Comparison of ENCODE assay signal across 8 cellular contexts in the genomic region with DNA sequence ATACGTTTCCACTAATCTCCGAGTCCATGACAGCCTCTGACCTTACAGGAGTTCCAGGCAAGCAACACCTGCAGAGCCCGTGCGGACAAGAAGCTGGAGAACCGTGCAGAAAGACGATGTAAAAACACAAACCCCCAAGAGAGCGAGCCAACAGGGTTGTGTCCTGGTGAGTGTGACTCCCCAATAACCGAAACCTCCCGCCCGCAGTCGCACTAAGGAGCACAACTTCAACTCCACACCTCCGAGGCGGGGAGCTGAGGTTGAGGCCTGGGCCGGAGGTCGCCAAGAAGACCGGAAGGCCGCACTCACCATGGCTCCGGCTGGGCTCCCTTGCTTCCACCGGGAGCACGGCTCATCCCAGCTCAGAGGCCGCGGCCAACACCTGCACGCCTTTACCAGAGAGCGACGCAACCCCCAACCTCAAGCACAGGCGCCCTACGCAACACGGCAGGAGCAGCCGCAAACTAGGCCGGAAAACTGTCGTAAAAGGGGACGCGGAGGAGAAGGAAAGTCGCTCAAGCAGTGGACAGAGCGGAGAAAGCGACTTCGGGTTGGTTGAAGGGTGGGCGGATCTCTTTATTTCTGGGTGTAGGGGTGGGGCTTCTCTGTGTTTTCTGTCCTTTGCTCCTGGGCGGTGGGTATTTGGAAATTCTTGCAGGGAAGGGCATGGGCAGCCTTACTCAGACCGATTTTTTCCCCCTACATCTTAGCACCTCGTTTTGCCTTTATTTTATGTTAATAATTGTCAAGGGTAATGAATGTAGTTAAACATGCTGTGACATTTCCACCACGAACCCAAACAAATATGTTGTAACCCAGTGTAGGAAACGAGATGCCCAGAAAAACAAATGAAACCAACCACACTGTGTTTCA. TPM values are rescaled to one million over a fixed set of nuclear protein-coding genes. Genes with fewer than 3 reads are reported as not detected.
DNase-seq lines count a peak whose midpoint lies in the region; ATAC-seq, FAIRE-seq and TF ChIP-seq lines count a peak whose summit lies in the region.

Gene DNAJC19, minus strand, starts transcription at position 446 of the 873 bp plus-strand sequence. Its CDS starts 134 bp downstream, at position 312.

- H3K4me3 Mint-ChIP-seq in chondrocyte (ENCODE audit: unreplicated experiment), result peak within 1 kb of the TSS; percentile 83

- peak; percentile 97 for ATAC-seq in HG03439 (IDR thresholded peaks at IDR 0.05; ENCODE audit: unreplicated experiment)

- H3K9me3 Mint-ChIP-seq in chondrocyte (ENCODE audit: low read depth), result no peaks in the 10 kb centered on the region

- H3K27ac ChIP-seq in kidney (ENCODE audit: low read depth in 2 of 2, low read length in 2 of 2), result peak within 1 kb of the TSS; percentile 83 to 88

- H3K36me3 Mint-ChIP-seq in chondrocyte (ENCODE audit: low read depth), result no peaks in the 10 kb centered on the region

- peak; percentile 76 for FAIRE-seq in kidney (lab: Jason Lieb, UNC)

- peaks cover 11% of the 10 kb centered on the region for H3K27me3 Mint-ChIP-seq in chondrocyte (ENCODE audit: low read depth)

- peak; percentile 98 to 99 for DNase-seq in AML-193 (lab: John Stamatoyannopoulos, UW)
- DNase-seq in NCI-H510A treated with DMSO at 0.1 percent for 48 hours (lab: John Stamatoyannopoulos, UW), result peak; percentile 94
- DNase-seq in activated CD4-positive, alpha-beta T cell treated with anti-CD3 and anti-CD28 coated beads for 24 hours (ENCODE audit: low read depth in 2 of 2), result peak; percentile 75 to 88
- peak; percentile 94 for DNase-seq in chondrocyte (ENCODE audit: low spot score)
- DNase-seq in kidney, result peak; percentile 94
- peak; percentile 92 for DNase-seq in stimulated activated CD4-positive, alpha-beta T cell treated with anti-CD3 and anti-CD28 coated beads, Interleukin-15, amount 100 ng/mL, for 24 hours

- peak within 1 kb of the TSS; percentile 84 to 88 for H3K4me3 ChIP-seq in kidney (ENCODE audit: low read length in 2 of 2)

- TF ChIP-seq CTCF in chondrocyte (IDR thresholded peaks at IDR 0.05), result no peak
- TF ChIP-seq CTCF in kidney (IDR thresholded peaks at IDR 0.05; ENCODE audit: borderline replicate concordance, extremely low read depth, insufficient read depth), result no peak

- intact Hi-C loops in kidney (cut with DNase I), result no loop called here

- H3K9ac ChIP-seq in kidney (ENCODE audit: low read length in 2 of 2), result peak within 1 kb of the TSS; percentile 79 to 80

- peaks cover 3 to 7% of the 10 kb centered on the region in 2 donors for H3K4me1 ChIP-seq in kidney (ENCODE audit: control insufficient read depth in 1 of 2, insufficient read depth in 1 of 2, low read depth in 1 of 2, low read length in 2 of 2)

- H3K36me3 ChIP-seq in kidney (ENCODE audit: control insufficient read depth in 1 of 2, insufficient read depth in 2 of 2, low read length in 2 of 2), result peaks cover 3 to 10% of the 10 kb centered on the region in 2 donors

- peaks cover 16% of the 10 kb centered on the region for H3K4me1 Mint-ChIP-seq in chondrocyte (ENCODE audit: low read depth)

- H3K27ac Mint-ChIP-seq in chondrocyte (ENCODE audit: unreplicated experiment), result peak within 1 kb of the TSS; percentile 93

- peak; percentile 92 for TF ChIP-seq POLR2A in GM19193 (IDR thresholded peaks at IDR 0.05; ENCODE audit: extremely low read depth, insufficient read depth, insufficient read length)

- H3K9me3 ChIP-seq in kidney (ENCODE audit: control insufficient read depth in 1 of 2, low read length in 2 of 2), result no peaks in the 10 kb centered on the region

RNA-seq across cellular contexts. Expression of gene DNAJC19, which starts in this region (rescaled TPM):
- total RNA-seq in chondrocyte (34.1 to 38.7 TPM (median 37.8 TPM) in 3 replicates), kidney (48.4 TPM)
- 120 TPM for polyA plus RNA-seq in kidney (ENCODE audit: insufficient read depth, low read depth, low replicate concordance)

Comparison
In these comparisons a context has a peak if more than half of its experiments do, and no peak if none do; other contexts are left out.
1. Peak in every context shown above with its lines: DNase-seq, ATAC-seq, H3K4me3 ChIP-seq and H3K27ac ChIP-seq.